In the genomic region with DNA sequence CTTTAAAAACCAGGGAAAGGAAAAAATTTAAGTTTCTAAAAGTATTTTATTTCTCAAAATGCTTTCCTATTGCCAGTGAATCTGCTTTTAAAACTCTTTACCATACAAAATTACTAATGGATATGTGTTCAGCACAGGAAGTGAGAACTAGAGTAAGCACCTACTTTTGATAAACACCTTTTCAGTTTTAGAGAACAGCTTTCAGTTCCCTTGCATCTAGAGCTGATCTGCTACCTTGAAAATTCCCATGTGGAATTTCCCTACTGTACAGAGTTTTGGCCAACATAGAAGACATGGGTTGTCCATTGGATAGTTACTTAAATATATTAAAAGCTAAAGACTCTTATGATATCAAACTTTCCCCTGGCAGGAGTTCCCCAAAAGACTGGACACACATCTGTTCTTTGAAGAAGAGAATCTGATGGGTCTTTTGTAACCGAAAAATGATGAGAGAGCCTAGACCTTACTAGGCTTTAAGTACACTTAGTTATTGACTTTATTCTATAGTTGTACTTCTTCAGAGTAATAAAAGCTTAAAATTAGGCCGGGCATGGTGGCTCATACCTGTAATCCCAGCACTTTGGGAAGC, we compare ENCODE assay signal across 17 cellular contexts.
"Had no signal": no experiment of that assay in that cellular context is flagged by ENCODE, and none has a peak within 500 bp of the region (broad histone marks: within the 10 kb centered on the region; RNA-seq: fewer than 3 reads in every experiment).

No MANE protein-coding gene starts in this region.

- H3K4me3 ChIP-seq: colonic mucosa, right lobe of liver, spleen, transverse colon had no signal

- H3K4me1 ChIP-seq: colonic mucosa, right lobe of liver, spleen, transverse colon had no signal

- H3K36me3 ChIP-seq: colonic mucosa, neutrophil, right lobe of liver, spleen, transverse colon had no signal

- ATAC-seq: activated T-helper 17 cell treated with anti-CD3 and anti-CD28 coated beads, Interleukin-2, amount 50 U/mL, for 72 hours; left colon; naive thymus-derived CD4-positive, alpha-beta T cell; right lobe of liver; stimulated activated memory B cell treated with anti-CD40 and anti-IgM and Interleukin-4, amounts not matched to agents 10 μg/mL and 1 μg/mL and 100 μg/mL, for 72 hours had no signal

- DNase-seq: activated CD4-positive, alpha-beta T cell treated with anti-CD3 and anti-CD28 coated beads, Interleukin-2, amount 50 U/mL, for 1 hour; activated naive CD4-positive, alpha-beta T cell treated with anti-CD3 and anti-CD28 coated beads for 36 hours; activated T-cell treated with anti-CD3 and anti-CD28 coated beads for 4 hours; colonic mucosa; effector CD8-positive, alpha-beta T cell; foreskin melanocyte; head of caudate nucleus; left colon; naive thymus-derived CD4-positive, alpha-beta T cell; right lobe of liver; spleen; stimulated activated CD4-positive, alpha-beta T cell treated with anti-CD3 and anti-CD28 coated beads, Interleukin-1b, Interleukin-23, amount 100 ng/mL, for 48 hours; substantia nigra; transverse colon had no signal

- H3K9me3 ChIP-seq: colonic mucosa, neutrophil, right lobe of liver, transverse colon had no signal
